In genomic region chr22:37505989-37506388, GRCh38 we compare ENCODE assay signal across 20 cellular contexts. TPM values are rescaled to one million over a fixed set of nuclear protein-coding genes. Genes with fewer than 3 reads are reported as not detected.
DNase-seq lines count a peak whose midpoint lies in the region; ATAC-seq, FAIRE-seq and TF ChIP-seq lines count a peak whose summit lies in the region.
"Had no signal": no experiment of that assay in that cellular context is flagged by ENCODE, and none has a peak within 500 bp of the region (broad histone marks: within the 10 kb centered on the region; RNA-seq: fewer than 3 reads in every experiment).

No MANE protein-coding gene starts in this region.

- no peak overlapping the region for H3K4ac ChIP-seq in H1 (replicated peaks; ENCODE audit: insufficient read length, low read depth, low read length)

- ATAC-seq in heart right ventricle (no peak), gastrocnemius medialis (no peak), GM21717 (IDR thresholded peaks at IDR 0.05; ENCODE audit: unreplicated experiment) (no peak)
- ATAC-seq: GM23338 had no signal

- intact Hi-C loops in heart right ventricle (cut with DNase I) (no loop called here), gastrocnemius medialis (cut with DNase I; ENCODE audit: low total_unique reads) (no loop called here)

- H4K91ac ChIP-seq in H1 (replicated peaks; ENCODE audit: insufficient read length, low read length): no peak overlapping the region

- POLR2A ChIA-PET in HEK293 (lab: Yijun Ruan, JAX) (interaction anchor here (0.5 to 0.7 kb wide), 3 partner anchors 36 to 338 kb away, joined by 3 to 6 read pairs (median 3); partner anchors contain the start of gene ANKRD54), H1 (lab: Charles Lee; ENCODE audit: partially characterized antibody) (interaction anchor here (1.0 to 1.4 kb wide), 2 partner anchors 14 to 22 kb away, joined by 4 to 5 read pairs; partner anchors contain the start of gene CARD10)

- H3K9ac ChIP-seq in H1 (replicated peaks in 1 of 4; ENCODE audit: extremely low read depth in 1 of 4, low read depth in 3 of 4, low read length in 3 of 4): no peak overlapping the region
- H3K9ac ChIP-seq: BLaER1 treated with 17β-estradiol and CSF1 and Interleukin-3, amounts not matched to agents 10 nM and 100 nM had no signal

- H3K23me2 ChIP-seq in H1 (ENCODE audit: low read depth, low read length): no peaks in the 10 kb centered on the region

- peaks cover 0 to 6% (median 0%) of the 10 kb centered on the region in 7 donors for H3K27me3 ChIP-seq in heart right ventricle
- no peaks in the 10 kb centered on the region for H3K27me3 ChIP-seq in right atrium auricular region
- H3K27me3 ChIP-seq in H1 (replicated peaks in 1 of 4; ENCODE audit: control insufficient read depth in 3 of 4, extremely low read depth in 1 of 4, insufficient read depth in 3 of 4, low read length in 3 of 4): no peaks in the 10 kb centered on the region; a peak in 1 of 7 replicates
- H3K27me3 ChIP-seq in gastrocnemius medialis: no peaks in the 10 kb centered on the region
- H3K27me3 ChIP-seq: BLaER1 treated with 17β-estradiol and CSF1 and Interleukin-3, amounts not matched to agents 10 nM and 100 nM had no signal

- H2BK15ac ChIP-seq in H1 (ENCODE audit: low read length): no peak overlapping the region

- H3K79me1 ChIP-seq in H1 (ENCODE audit: low read depth, low read length): no peaks in the 10 kb centered on the region

- H3K4me2 ChIP-seq in H1 (ENCODE audit: insufficient read depth in 1 of 2, low read depth in 2 of 2, low read length in 2 of 2): no peak overlapping the region
- H3K4me2 ChIP-seq: BLaER1 treated with 17β-estradiol and CSF1 and Interleukin-3, amounts not matched to agents 10 nM and 100 nM; GM23338 had no signal

- no peaks in the 10 kb centered on the region for H3K79me2 ChIP-seq in H1 (ENCODE audit: control insufficient read depth in 1 of 2, insufficient read depth in 2 of 2, low read length in 2 of 2)

- H3K18ac ChIP-seq in H1 (ENCODE audit: extremely low read depth, low read length): no peak overlapping the region

- TF ChIP-seq CTCF in heart right ventricle (IDR thresholded peaks at IDR 0.05): no peak
- no peak for TF ChIP-seq CTCF in right atrium auricular region (IDR thresholded peaks at IDR 0.05)
- TF ChIP-seq CTCF in HEK293 (tag by site-specific recombination; IDR thresholded peaks at IDR 0.05): no peak
- no peak for TF ChIP-seq CTCF in H1 (IDR thresholded peaks at IDR 0.05; ENCODE audit: control extremely low read depth in 1 of 3, insufficient read depth in 1 of 3, low read depth in 1 of 3, low read length in 3 of 3)
- TF ChIP-seq CTCF in gastrocnemius medialis (IDR thresholded peaks at IDR 0.05 in 4 of 5, conservative IDR thresholded peaks at IDR 0.05 in 1 of 5): no peak

- H4K5ac ChIP-seq in H1 (ENCODE audit: insufficient read length, low read depth, low read length): no peak overlapping the region

- 78 to 81% methylated on average over 14 of the region's 14 CpGs for WGBS in heart right ventricle, 2 donors
- 84% methylated on average over 13 of the region's 14 CpGs; no CpG with 5 or more reads in 1 of the 2 experiments for WGBS in H1 (ENCODE audit: extremely low coverage in 1 of 2, insufficient coverage in 1 of 2, insufficient read length in 1 of 2, insufficient replicate concordance in 2 of 2, low coverage in 1 of 2, low lambda C conversion rate in 2 of 2, missing lambda C conversion rate in 1 of 2), 2 experiments

- no peak overlapping the region for H3K4me3 ChIP-seq in heart right ventricle
- no peak overlapping the region for H3K4me3 ChIP-seq in right atrium auricular region
- no peak overlapping the region for H3K4me3 ChIP-seq in HEK293 (ENCODE audit: low read depth, low read length)
- no peak overlapping the region for H3K4me3 ChIP-seq in H1 (ENCODE audit: extremely low read depth in 1 of 4, insufficient read depth in 2 of 4, low read depth in 3 of 4, low read length in 4 of 4)
- H3K4me3 ChIP-seq in gastrocnemius medialis: no peak overlapping the region
- H3K4me3 ChIP-seq: BLaER1 treated with 17β-estradiol and CSF1 and Interleukin-3, amounts not matched to agents 10 nM and 100 nM; GM23338 had no signal

- in situ Hi-C loops in gastrocnemius medialis (cut with MboI; ENCODE audit: low sequenced_read_pairs in 4 of 4): no loop called here

- TF ChIP-seq EP300 in H1 (IDR thresholded peaks at IDR 0.05; ENCODE audit: borderline replicate concordance in 1 of 2, low read depth in 2 of 2, low read length in 2 of 2): no peak

- H2BK12ac ChIP-seq in H1 (ENCODE audit: low read depth, low read length): no peak overlapping the region

- H2BK120ac ChIP-seq in H1 (replicated peaks; ENCODE audit: low read depth, low read length): no peak overlapping the region

- CTCF ChIA-PET in HEK293 (lab: Yijun Ruan, JAX): interaction anchor here (0.7 to 2.2 kb wide), 7 partner anchors 8 to 677 kb away, joined by 3 to 14 read pairs (median 5); no protein-coding TSS in a partner anchor
- CTCF ChIA-PET in H1 (lab: Charles Lee; ENCODE audit: partially characterized antibody): interaction anchor here (0.9 to 7.3 kb wide), 12 partner anchors 9 to 245 kb away, joined by 3 to 45 read pairs (median 6); partner anchors contain the start of gene MFNG

- H3K36me3 ChIP-seq in heart right ventricle (peaks cover 0 to 50% (median 4%) of the 10 kb centered on the region in 9 donors), right atrium auricular region (no peaks in the 10 kb centered on the region), HEK293 (ENCODE audit: control insufficient read depth in 2 of 2, insufficient read depth in 1 of 2, low read length in 2 of 2) (peaks cover 7 to 77% of the 10 kb centered on the region in 2 experiments; a peak in 2 of 3 replicates), H1 (ENCODE audit: control insufficient read depth in 2 of 4, insufficient read depth in 4 of 4, low read length in 3 of 4) (no peaks in the 10 kb centered on the region; a peak in 2 of 8 replicates), gastrocnemius medialis (no peaks in the 10 kb centered on the region)
- H3K36me3 ChIP-seq: BLaER1 treated with 17β-estradiol and CSF1 and Interleukin-3, amounts not matched to agents 10 nM and 100 nM had no signal

- no peak overlapping the region for H2AFZ ChIP-seq in H1 (ENCODE audit: low read length)
- H2AFZ ChIP-seq: GM23338 had no signal

- TF ChIP-seq POLR2A in H1 (IDR thresholded peaks at IDR 0.05; ENCODE audit: control extremely low read depth in 1 of 2, low read depth in 2 of 2, low read length in 2 of 2): no peak
- no peak for TF ChIP-seq POLR2A in gastrocnemius medialis (IDR thresholded peaks at IDR 0.05)

- no peaks in the 10 kb centered on the region for H3K9me3 ChIP-seq in heart right ventricle
- no peaks in the 10 kb centered on the region for H3K9me3 ChIP-seq in right atrium auricular region
- no peaks in the 10 kb centered on the region for H3K9me3 ChIP-seq in HEK293 (ENCODE audit: control insufficient read depth, insufficient read depth, low read depth, low read length)
- no peaks in the 10 kb centered on the region for H3K9me3 ChIP-seq in H1 (ENCODE audit: insufficient read depth in 2 of 2, low read depth in 1 of 2, low read length in 1 of 2)
- H3K9me3 ChIP-seq in gastrocnemius medialis: no peaks in the 10 kb centered on the region
- H3K9me3 ChIP-seq: BLaER1 treated with 17β-estradiol and CSF1 and Interleukin-3, amounts not matched to agents 10 nM and 100 nM had no signal

- DNase-seq in heart right ventricle (no peak), right atrium auricular region (ENCODE audit: low spot score) (no peak), H1 (ENCODE audit: low read depth in 1 of 2, low spot score in 2 of 2) (no peak), gastrocnemius medialis (peak; percentile 26 to 47), DMS114 treated with DMSO at 0.1 percent for 48 hours (lab: John Stamatoyannopoulos, UW; ENCODE audit: unreplicated experiment) (no peak)
- DNase-seq in activated T-cell treated with anti-CD3 and anti-CD28 coated beads, Interleukin-2, amount 50 U/mL, for 48 hours: no peak
- DNase-seq: ACHN; Calu3; CD4-positive, CD25-positive, alpha-beta regulatory T cell; DMS 273 treated with DMSO at 0.1 percent for 48 hours; DMS79 treated with DMSO at 0.1 percent for 48 hours; EL; HCEC 1CT; IMR-90 had no signal

- no peak overlapping the region for H2BK5ac ChIP-seq in H1 (ENCODE audit: low read depth, low read length)

- TF ChIP-seq RAD21 in H1 (IDR thresholded peaks at IDR 0.05 in 1 of 2, conservative IDR thresholded peaks at IDR 0.05 in 1 of 2; ENCODE audit: low read depth in 2 of 2, low read length in 2 of 2): no peak

- FAIRE-seq in H1 (lab: Jason Lieb, UNC): no peak
- FAIRE-seq: G401.6, GM12891 had no signal

- H3K56ac ChIP-seq in H1 (replicated peaks; ENCODE audit: insufficient read length, low read depth, low read length): no peak overlapping the region

- H3K27ac ChIP-seq in heart right ventricle: peak overlapping the region in 7 of 10 donors; percentile 13 to 89 (median 58)
- H3K27ac ChIP-seq in right atrium auricular region: no peak overlapping the region
- H3K27ac ChIP-seq in HEK293 (ENCODE audit: extremely low read depth, low read depth, low read length): no peak overlapping the region
- no peak overlapping the region for H3K27ac ChIP-seq in H1 (ENCODE audit: low read depth, low read length)
- H3K27ac ChIP-seq in gastrocnemius medialis: peak overlapping the region in 2 of 4 donors; percentile 38 to 61
- H3K27ac ChIP-seq: BLaER1 treated with 17β-estradiol and CSF1 and Interleukin-3, amounts not matched to agents 10 nM and 100 nM had no signal

- H2AK5ac ChIP-seq in H1 (ENCODE audit: low read depth, low read length): no peak overlapping the region

- H3K23ac ChIP-seq in H1 (ENCODE audit: insufficient read length): no peak overlapping the region

- no peak overlapping the region for H2BK20ac ChIP-seq in H1 (ENCODE audit: low read length)

- H4K20me1 ChIP-seq in H1 (replicated peaks in 1 of 2; ENCODE audit: control insufficient read depth in 1 of 2, insufficient read depth in 2 of 2, low read length in 2 of 2): no peaks in the 10 kb centered on the region

- H3K14ac ChIP-seq in H1 (ENCODE audit: insufficient read length): no peak overlapping the region

- H3K4me1 ChIP-seq in heart right ventricle (peaks cover 17 to 98% (median 69%) of the 10 kb centered on the region in 9 donors), right atrium auricular region (peaks cover 0 to 62% of the 10 kb centered on the region in 2 donors), HEK293 (ENCODE audit: control insufficient read depth, insufficient read depth, low read length) (no peaks in the 10 kb centered on the region), H1 (replicated peaks in 1 of 4; ENCODE audit: control insufficient read depth in 3 of 4, insufficient read depth in 4 of 4, low read length in 3 of 4) (peaks cover 0 to 14% (median 8%) of the 10 kb centered on the region in 4 experiments; a peak in 5 of 7 replicates), gastrocnemius medialis (peaks cover 23 to 54% of the 10 kb centered on the region in 2 donors)

- 0 out of 2 replicates have a peak overlapping the region, but pooled peaks have one; percentile 31 for H4K8ac ChIP-seq in H1 (ENCODE audit: extremely low read depth, insufficient read depth, low read length)

RNA-seq across cellular contexts. Expression of gene CARD10, which starts 13.2 kb away (rescaled TPM):
- total RNA-seq in heart right ventricle: 10 to 100 TPM in 3 of 10 donors, 1 to 10 TPM in 7; 7.4 to 12.9 (median 8.5) TPM
- 10 to 100 TPM; 14.0 to 14.8 TPM for polyA plus RNA-seq in heart right ventricle
- total RNA-seq in right atrium auricular region: 1 to 10 TPM; 4.2 to 5.8 TPM
- total RNA-seq in H1 (2021; fragmentation: NEBNext Ultra II Directional; extraction: Animal tissue kit (Norgen Biotek cat#: 25700)): 14.4 and 14.6 TPM in 2 replicates
- 13.5 and 17.4 TPM in 2 replicates for polyA plus RNA-seq in H1 (2011; rRNA removed)
- polyA plus RNA-seq in H1 (2011; cell fraction: cytosol; rRNA removed): 11.2 TPM
- 23.7 TPM for polyA plus RNA-seq in H1 (2011; cell fraction: nucleus; rRNA removed)
- polyA plus RNA-seq in H1 (2012, experiment 1 of 2): 7.9 to 13.1 TPM (median 11.6 TPM) in 4 replicates
- polyA plus RNA-seq in H1 (2012, experiment 2 of 2): 11.4 TPM
- 9.2 TPM for polyA plus RNA-seq in H1 (2013, experiment 1 of 2)
- 9.2 TPM for polyA plus RNA-seq in H1 (2013, experiment 2 of 2)
- polyA minus RNA-seq in H1 (2011; rRNA and poly(A)+ RNA removed): 6.8 and 7.5 TPM in 2 replicates
- polyA minus RNA-seq in H1 (2011; cell fraction: cytosol; rRNA and poly(A)+ RNA removed): 11.4 TPM
- polyA minus RNA-seq in H1 (2011; cell fraction: nucleus; rRNA and poly(A)+ RNA removed): 5.0 TPM
- 1 to 10 TPM; 2.6 to 5.7 (median 4.4) TPM for total RNA-seq in gastrocnemius medialis
- total RNA-seq: CD4-positive, CD25-positive, alpha-beta regulatory T cell had no signal
- polyA plus RNA-seq: CD4-positive, CD25-positive, alpha-beta regulatory T cell had no signal

RNA-seq across cellular contexts. Expression of gene MFNG, which starts 19.8 kb away (rescaled TPM):
- total RNA-seq in heart right ventricle (10 to 100 TPM in 4 of 10 donors, 1 to 10 TPM in 6; 5.1 to 19.4 (median 8.5) TPM), right atrium auricular region (10 to 100 TPM in 1 of 2 donors, 1 to 10 TPM in 1; 9.9 to 19.5 TPM), gastrocnemius medialis (1 to 10 TPM; 2.4 to 7.0 (median 5.2) TPM)
- polyA plus RNA-seq in heart right ventricle (10 to 100 TPM in 1 of 2 donors, 1 to 10 TPM in 1; 8.9 to 15.8 TPM), H1 (2011; rRNA removed) (5.5 and 8.0 TPM in 2 replicates)
- total RNA-seq in H1 (2021; fragmentation: NEBNext Ultra II Directional; extraction: Animal tissue kit (Norgen Biotek cat#: 25700)): 1.7 and 1.8 TPM in 2 replicates
- polyA plus RNA-seq in H1 (2011; cell fraction: cytosol; rRNA removed): 5.4 TPM
- polyA plus RNA-seq in H1 (2011; cell fraction: nucleus; rRNA removed): 11.5 TPM
- polyA plus RNA-seq in H1 (2012, experiment 1 of 2): 1.7 to 3.1 TPM (median 2.6 TPM) in 4 replicates
- polyA plus RNA-seq in H1 (2012, experiment 2 of 2): 1.5 TPM
- 2.4 TPM for polyA plus RNA-seq in H1 (2013, experiment 1 of 2)
- 2.8 TPM for polyA plus RNA-seq in H1 (2013, experiment 2 of 2)
- 1.3 and 1.6 TPM in 2 replicates for polyA minus RNA-seq in H1 (2011; rRNA and poly(A)+ RNA removed)
- polyA minus RNA-seq in H1 (2011; cell fraction: cytosol; rRNA and poly(A)+ RNA removed): 6.8 TPM
- 4.9 TPM for polyA minus RNA-seq in H1 (2011; cell fraction: nucleus; rRNA and poly(A)+ RNA removed)
- total RNA-seq: IMR-90 had no signal

RNA-seq across cellular contexts. Expression of gene CDC42EP1, which starts 54.3 kb away (rescaled TPM):
- total RNA-seq in heart right ventricle (10 to 100 TPM; 10.6 to 48.3 (median 16.2) TPM), right atrium auricular region (10 to 100 TPM; 20.7 to 34.8 TPM), gastrocnemius medialis (1 to 10 TPM; 5.6 to 8.8 (median 6.8) TPM)
- polyA plus RNA-seq in heart right ventricle (10 to 100 TPM; 12.6 to 19.7 TPM), H1 (2011; rRNA removed) (8.3 and 15.4 TPM in 2 replicates)
- total RNA-seq in H1 (2021; fragmentation: NEBNext Ultra II Directional; extraction: Animal tissue kit (Norgen Biotek cat#: 25700)): 10.1 and 11.2 TPM in 2 replicates
- polyA plus RNA-seq in H1 (2011; cell fraction: cytosol; rRNA removed): 5.3 TPM
- polyA plus RNA-seq in H1 (2011; cell fraction: nucleus; rRNA removed): 7.8 TPM
- polyA plus RNA-seq in H1 (2012, experiment 1 of 2): 5.5 to 11.6 TPM (median 10.8 TPM) in 4 replicates
- 8.9 TPM for polyA plus RNA-seq in H1 (2012, experiment 2 of 2)
- polyA plus RNA-seq in H1 (2013, experiment 1 of 2): 11.0 TPM
- polyA plus RNA-seq in H1 (2013, experiment 2 of 2): 10.5 TPM
- polyA minus RNA-seq in H1 (2011; rRNA and poly(A)+ RNA removed): 2.1 and 2.2 TPM in 2 replicates
- polyA minus RNA-seq in H1 (2011; cell fraction: cytosol; rRNA and poly(A)+ RNA removed): 4.3 TPM
- polyA minus RNA-seq in H1 (2011; cell fraction: nucleus; rRNA and poly(A)+ RNA removed): 5.1 TPM
- total RNA-seq: CD4-positive, CD25-positive, alpha-beta regulatory T cell had no signal
- polyA plus RNA-seq: CD4-positive, CD25-positive, alpha-beta regulatory T cell had no signal

Comparison
In these comparisons a context has a peak if more than half of its experiments do, and no peak if none do; other contexts are left out.
1. H3K27ac ChIP-seq: peak in heart right ventricle (7 of 10); none in right atrium auricular region (0 of 2), HEK293 (single experiment) and H1 (single experiment).
2. DNase-seq: peak in gastrocnemius medialis (2 of 2); none in heart right ventricle (0 of 2), right atrium auricular region (single experiment), H1 (0 of 2), DMS114 treated with DMSO at 0.1 percent for 48 hours (single experiment) and activated T-cell treated with anti-CD3 and anti-CD28 coated beads, Interleukin-2, amount 50 U/mL, for 48 hours (0 of 2).